Comparison of ENCODE assay signal across 2 cellular contexts in the genomic region with DNA sequence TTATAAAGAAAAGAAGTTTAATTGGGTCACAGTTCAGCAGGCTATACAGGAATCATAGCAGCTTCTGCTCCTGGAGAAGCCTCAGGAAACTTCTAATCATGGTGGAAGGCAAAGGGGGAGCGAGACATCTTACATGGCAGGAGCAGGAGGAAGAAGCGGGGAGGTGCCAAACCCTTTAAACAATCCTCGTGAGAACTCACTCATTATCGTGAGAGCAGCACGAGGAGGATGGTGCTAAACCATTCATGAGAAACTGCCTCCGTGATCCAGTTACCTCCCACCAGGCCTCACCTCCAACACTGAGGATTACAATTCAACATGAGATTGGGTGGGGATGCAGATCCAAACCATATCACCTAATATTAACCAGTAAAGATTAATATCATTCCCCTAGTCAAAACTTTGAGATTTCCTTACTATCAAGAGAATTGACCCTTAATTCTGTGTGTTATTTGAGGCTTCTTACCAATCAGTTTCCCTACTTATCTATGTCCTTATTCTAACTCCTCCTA.
A peak's percentile ranks its signal among the peaks of the same experiment; 100 is the strongest.
TF ChIP-seq lines count a peak whose summit lies in the region.

No MANE protein-coding gene starts in this region.

TF ChIP-seq in GM23338, 12 proteins besides CTCF, POLR2A, EP300 and RAD21:
- TF ChIP-seq ZNF462 (CRISPR knock-in tag; IDR thresholded peaks at IDR 0.05): no peak

TF ChIP-seq in GM12878, 131 proteins besides CTCF, POLR2A, EP300 and RAD21:
- TF ChIP-seq, protein P1, sequence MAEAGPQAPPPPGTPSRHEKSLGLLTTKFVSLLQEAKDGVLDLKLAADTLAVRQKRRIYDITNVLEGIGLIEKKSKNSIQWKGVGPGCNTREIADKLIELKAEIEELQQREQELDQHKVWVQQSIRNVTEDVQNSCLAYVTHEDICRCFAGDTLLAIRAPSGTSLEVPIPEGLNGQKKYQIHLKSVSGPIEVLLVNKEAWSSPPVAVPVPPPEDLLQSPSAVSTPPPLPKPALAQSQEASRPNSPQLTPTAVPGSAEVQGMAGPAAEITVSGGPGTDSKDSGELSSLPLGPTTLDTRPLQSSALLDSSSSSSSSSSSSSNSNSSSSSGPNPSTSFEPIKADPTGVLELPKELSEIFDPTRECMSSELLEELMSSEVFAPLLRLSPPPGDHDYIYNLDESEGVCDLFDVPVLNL (IDR thresholded peaks at IDR 0.05; ENCODE audit: low read depth, low read length): no peak
- TF ChIP-seq PAX5 (IDR thresholded peaks at IDR 0.05; ENCODE audit: borderline replicate concordance, low read depth, low read length): 0 out of 2 replicates have a peak, but pooled peaks have one; percentile 1
TF ChIP-seq in GM12878: peak in this region for 1.
